1 cellular context compared by ENCODE assay signal in the genomic region with DNA sequence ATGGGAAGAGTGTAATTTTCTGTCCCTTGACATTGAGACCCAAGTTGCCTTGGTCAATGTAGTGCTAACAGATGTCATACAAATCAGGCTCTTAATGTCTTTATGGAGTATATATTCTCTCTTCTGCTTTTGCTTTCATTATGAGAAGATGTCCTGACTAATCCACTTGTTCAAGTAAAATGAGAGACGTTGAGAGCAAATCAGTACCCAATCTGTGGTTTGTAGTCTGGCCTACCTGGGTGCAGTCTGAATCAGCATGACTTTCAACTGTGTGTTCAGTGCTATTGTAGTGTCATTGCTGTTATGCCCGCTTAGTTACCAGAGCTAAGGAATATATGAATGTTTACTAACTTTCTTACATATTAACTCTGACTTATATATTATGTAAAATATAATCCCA.
TF ChIP-seq lines count a peak whose summit lies in the region.

No MANE protein-coding gene starts in this region.

TF ChIP-seq in GM12878, 131 proteins besides CTCF, POLR2A, EP300 and RAD21 (continued from another document):
- TF ChIP-seq, protein P1, sequence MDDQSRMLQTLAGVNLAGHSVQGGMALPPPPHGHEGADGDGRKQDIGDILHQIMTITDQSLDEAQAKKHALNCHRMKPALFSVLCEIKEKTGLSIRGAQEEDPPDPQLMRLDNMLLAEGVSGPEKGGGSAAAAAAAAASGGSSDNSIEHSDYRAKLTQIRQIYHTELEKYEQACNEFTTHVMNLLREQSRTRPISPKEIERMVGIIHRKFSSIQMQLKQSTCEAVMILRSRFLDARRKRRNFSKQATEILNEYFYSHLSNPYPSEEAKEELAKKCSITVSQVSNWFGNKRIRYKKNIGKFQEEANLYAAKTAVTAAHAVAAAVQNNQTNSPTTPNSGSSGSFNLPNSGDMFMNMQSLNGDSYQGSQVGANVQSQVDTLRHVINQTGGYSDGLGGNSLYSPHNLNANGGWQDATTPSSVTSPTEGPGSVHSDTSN (IDR thresholded peaks at IDR 0.05; ENCODE audit: insufficient replicate concordance, low read depth, low read length): no peak
- no peak for TF ChIP-seq PML (IDR thresholded peaks at IDR 0.05; ENCODE audit: low read length)
TF ChIP-seq in GM12878: peak in this region for 13.
